1 cellular context compared by ENCODE assay signal in the genomic region with DNA sequence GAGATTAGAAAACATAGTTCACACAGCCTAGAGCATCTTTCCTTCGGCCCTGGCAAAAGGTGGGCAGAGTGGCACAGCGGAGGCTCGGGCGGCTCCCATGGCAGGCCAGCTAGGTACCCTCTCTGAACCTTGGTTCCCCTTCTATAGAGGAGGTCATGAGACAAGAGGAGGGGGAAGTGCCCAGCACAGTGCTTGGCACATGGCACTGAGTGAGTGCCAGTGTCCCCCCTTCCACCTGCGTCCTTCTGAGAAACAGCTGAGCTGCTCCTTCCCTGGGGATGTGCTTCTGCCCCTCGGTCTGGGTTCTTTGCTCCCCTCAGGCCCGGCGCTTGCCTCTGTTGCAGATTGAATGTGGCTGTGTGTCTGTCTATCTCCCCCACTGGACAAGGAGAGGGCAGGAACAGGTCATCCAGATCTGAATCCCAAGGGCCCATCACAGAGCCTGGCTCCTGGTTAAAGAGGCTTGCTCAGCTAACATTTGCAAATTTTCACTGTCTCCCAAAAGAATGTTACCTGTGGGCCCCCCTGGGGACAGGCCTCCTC.
TF ChIP-seq lines count a peak whose summit lies in the region.

No MANE protein-coding gene starts in this region.

TF ChIP-seq in HepG2, 621 proteins besides CTCF, POLR2A, EP300 and RAD21 (continued from another document):
- TF ChIP-seq, protein P1, sequence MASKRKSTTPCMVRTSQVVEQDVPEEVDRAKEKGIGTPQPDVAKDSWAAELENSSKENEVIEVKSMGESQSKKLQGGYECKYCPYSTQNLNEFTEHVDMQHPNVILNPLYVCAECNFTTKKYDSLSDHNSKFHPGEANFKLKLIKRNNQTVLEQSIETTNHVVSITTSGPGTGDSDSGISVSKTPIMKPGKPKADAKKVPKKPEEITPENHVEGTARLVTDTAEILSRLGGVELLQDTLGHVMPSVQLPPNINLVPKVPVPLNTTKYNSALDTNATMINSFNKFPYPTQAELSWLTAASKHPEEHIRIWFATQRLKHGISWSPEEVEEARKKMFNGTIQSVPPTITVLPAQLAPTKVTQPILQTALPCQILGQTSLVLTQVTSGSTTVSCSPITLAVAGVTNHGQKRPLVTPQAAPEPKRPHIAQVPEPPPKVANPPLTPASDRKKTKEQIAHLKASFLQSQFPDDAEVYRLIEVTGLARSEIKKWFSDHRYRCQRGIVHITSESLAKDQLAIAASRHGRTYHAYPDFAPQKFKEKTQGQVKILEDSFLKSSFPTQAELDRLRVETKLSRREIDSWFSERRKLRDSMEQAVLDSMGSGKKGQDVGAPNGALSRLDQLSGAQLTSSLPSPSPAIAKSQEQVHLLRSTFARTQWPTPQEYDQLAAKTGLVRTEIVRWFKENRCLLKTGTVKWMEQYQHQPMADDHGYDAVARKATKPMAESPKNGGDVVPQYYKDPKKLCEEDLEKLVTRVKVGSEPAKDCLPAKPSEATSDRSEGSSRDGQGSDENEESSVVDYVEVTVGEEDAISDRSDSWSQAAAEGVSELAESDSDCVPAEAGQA (IDR thresholded peaks at IDR 0.05; ENCODE audit: low read depth), result no peak
- TF ChIP-seq, protein P1 (CRISPR knock-in tag; IDR thresholded peaks at IDR 0.05; ENCODE audit: borderline replicate concordance), result no peak
- TF ChIP-seq KDM5A (IDR thresholded peaks at IDR 0.05; ENCODE audit: borderline replicate concordance, low read length) (no peak), ZSCAN12 (CRISPR knock-in tag; IDR thresholded peaks at IDR 0.05) (no peak), ZFP37 (CRISPR knock-in tag; IDR thresholded peaks at IDR 0.05; ENCODE audit: borderline replicate concordance) (no peak), HDAC1 (CRISPR knock-in tag; IDR thresholded peaks at IDR 0.05) (no peak), KLF6 (CRISPR knock-in tag; IDR thresholded peaks at IDR 0.05) (no peak), STAT5B (CRISPR knock-in tag; IDR thresholded peaks at IDR 0.05) (no peak), FOXO1 (CRISPR knock-in tag; IDR thresholded peaks at IDR 0.05) (no peak), FOXP1 (IDR thresholded peaks at IDR 0.05) (no peak), FOXP1 (CRISPR knock-in tag; IDR thresholded peaks at IDR 0.05) (no peak), CBX2 (IDR thresholded peaks at IDR 0.05; ENCODE audit: low read depth, low read length) (no peak), CBX2 (CRISPR knock-in tag; IDR thresholded peaks at IDR 0.05; ENCODE audit: low read depth) (no peak)
- TF ChIP-seq, protein P2, sequence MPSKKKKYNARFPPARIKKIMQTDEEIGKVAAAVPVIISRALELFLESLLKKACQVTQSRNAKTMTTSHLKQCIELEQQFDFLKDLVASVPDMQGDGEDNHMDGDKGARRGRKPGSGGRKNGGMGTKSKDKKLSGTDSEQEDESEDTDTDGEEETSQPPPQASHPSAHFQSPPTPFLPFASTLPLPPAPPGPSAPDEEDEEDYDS (CRISPR knock-in tag; IDR thresholded peaks at IDR 0.05), result no peak
- TF ChIP-seq, protein P3, sequence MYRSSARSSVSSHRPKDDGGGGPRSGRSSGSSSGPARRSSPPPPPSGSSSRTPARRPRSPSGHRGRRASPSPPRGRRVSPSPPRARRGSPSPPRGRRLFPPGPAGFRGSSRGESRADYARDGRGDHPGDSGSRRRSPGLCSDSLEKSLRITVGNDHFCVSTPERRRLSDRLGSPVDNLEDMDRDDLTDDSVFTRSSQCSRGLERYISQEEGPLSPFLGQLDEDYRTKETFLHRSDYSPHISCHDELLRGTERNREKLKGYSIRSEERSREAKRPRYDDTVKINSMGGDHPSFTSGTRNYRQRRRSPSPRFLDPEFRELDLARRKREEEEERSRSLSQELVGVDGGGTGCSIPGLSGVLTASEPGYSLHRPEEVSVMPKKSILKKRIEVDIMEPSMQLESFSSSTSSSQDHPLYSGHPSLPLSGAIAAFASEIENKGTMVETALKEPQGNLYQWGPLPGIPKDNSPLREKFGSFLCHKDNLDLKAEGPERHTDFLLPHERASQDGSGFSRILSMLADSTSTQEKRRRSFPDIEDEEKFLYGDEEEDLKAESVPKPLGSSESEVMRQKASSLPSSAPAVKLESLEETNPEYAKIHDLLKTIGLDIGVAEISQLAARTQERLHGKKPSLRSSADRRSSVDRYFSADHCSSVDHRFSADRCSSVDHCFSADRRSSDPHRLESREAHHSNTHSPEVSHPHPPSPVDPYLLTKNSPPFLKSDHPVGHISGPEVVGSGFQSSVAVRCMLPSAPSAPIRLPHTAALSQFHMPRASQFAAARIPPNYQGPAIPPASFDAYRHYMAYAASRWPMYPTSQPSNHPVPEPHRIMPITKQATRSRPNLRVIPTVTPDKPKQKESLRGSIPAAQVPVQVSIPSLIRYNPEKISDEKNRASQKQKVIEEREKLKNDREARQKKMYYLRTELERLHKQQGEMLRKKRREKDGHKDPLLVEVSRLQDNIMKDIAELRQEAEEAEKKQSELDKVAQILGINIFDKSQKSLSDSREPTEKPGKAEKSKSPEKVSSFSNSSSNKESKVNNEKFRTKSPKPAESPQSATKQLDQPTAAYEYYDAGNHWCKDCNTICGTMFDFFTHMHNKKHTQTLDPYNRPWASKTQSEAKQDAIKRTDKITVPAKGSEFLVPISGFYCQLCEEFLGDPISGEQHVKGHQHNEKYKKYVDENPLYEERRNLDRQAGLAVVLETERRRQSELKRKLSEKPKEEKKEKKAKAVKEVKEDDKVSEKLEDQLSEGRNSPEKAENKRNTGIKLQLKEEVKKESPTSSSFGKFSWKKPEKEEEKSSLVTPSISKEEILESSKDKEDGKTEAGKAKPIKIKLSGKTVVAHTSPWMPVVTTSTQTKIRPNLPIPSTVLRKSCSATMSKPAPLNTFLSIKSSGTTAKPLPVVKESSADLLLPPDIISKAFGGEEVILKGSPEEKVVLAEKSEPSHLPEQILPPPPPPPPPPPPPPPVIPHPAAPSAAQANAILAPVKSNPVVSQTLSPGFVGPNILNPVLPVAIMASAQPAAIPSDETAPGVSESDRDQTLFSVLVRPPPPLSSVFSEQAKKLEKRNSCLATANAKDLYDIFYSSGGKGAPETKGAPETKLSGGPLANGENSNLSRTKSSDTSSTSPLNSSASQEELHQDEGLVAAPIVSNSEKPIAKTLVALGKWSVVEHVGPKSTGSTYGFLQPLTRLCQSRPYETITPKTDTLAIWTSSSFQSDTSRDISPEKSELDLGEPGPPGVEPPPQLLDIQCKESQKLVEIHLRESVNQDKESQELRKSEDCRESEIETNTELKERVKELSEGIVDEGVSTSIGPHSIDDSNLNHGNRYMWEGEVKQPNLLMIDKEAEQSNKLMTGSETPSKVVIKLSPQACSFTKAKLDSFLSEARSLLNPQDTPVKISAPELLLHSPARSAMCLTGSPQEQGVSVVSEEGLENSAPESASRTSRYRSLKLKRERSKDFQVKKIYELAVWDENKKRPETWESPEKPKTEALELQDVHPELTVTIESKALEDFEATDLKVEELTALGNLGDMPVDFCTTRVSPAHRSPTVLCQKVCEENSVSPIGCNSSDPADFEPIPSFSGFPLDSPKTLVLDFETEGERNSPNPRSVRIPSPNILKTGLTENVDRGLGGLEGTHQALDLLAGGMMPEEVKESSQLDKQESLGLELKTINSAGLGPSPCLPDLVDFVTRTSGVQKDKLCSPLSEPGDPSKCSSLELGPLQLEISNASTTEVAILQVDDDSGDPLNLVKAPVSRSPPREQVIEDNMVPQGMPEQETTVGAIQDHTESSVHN (CRISPR knock-in tag; IDR thresholded peaks at IDR 0.05), result no peak
- TF ChIP-seq, protein P4, sequence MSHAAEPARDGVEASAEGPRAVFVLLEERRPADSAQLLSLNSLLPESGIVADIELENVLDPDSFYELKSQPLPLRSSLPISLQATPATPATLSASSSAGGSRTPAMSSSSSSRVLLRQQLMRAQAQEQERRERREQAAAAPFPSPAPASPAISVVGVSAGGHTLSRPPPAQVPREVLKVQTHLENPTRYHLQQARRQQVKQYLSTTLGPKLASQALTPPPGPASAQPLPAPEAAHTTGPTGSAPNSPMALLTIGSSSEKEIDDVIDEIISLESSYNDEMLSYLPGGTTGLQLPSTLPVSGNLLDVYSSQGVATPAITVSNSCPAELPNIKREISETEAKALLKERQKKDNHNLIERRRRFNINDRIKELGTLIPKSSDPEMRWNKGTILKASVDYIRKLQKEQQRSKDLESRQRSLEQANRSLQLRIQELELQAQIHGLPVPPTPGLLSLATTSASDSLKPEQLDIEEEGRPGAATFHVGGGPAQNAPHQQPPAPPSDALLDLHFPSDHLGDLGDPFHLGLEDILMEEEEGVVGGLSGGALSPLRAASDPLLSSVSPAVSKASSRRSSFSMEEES (CRISPR knock-in tag; IDR thresholded peaks at IDR 0.05), result no peak
